Comparison of ENCODE assay signal across 19 cellular contexts in the genomic region with DNA sequence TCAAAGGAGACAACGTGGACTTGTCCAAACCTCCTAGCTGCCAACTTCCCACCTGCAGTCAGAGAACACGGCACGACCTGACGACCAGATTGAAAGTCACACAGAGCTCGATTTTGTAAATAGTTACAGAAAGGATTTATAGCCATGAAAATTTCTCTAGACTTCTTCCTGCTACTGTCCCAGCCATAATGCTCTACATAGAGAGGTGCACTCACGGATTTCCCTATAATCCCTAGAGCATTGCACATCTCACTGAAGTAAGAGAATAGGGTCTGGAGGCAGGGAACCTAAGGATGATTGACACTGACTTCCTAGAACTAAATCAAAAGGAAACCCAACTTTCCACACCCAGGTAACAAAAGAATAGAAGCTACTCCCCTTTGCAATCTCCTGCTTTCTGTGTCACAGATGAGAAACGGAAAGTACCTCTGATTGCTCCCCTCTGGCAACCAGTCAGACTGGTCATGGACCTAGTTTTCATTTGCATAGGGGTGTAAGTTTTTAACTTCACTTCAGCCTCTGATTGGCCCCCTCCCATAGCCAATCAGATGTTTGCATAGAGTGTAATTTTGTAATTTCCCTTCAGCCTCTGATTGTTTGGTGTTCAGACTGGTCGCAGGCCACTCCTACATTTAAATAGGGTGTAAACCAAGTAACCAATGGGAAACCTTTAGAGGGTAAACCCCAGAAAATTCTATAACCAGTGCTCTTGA. TPM values are rescaled to one million over a fixed set of nuclear protein-coding genes. Genes with fewer than 3 reads are reported as not detected.
DNase-seq lines count a peak whose midpoint lies in the region; ATAC-seq and TF ChIP-seq lines count a peak whose summit lies in the region.
"Had no signal": no experiment of that assay in that cellular context is flagged by ENCODE, and none has a peak within 500 bp of the region (broad histone marks: within the 10 kb centered on the region; RNA-seq: fewer than 3 reads in every experiment).

No MANE protein-coding gene starts in this region.

- H3K4me1 ChIP-seq in mucosa of descending colon (ENCODE audit: low read depth), result no peaks in the 10 kb centered on the region

- H3K4me3 Mint-ChIP-seq in T-helper 17 cell, result no peak overlapping the region
- H3K4me3 Mint-ChIP-seq: activated naive CD8-positive, alpha-beta T cell treated with anti-CD3 and anti-CD28 coated beads, Interleukin-2, amount 10 ng/mL, durations not matched to agents 7 days and 5 days; naive thymus-derived CD8-positive, alpha-beta T cell; stimulated activated naive CD8-positive, alpha-beta T cell treated with anti-CD3 and anti-CD28 coated beads, Interleukin-15, Interleukin-2, amounts not matched to agents 100 ng/mL and 50 ng/mL, for 24 hours had no signal

- no peak overlapping the region for H3K27ac Mint-ChIP-seq in T-helper 17 cell
- H3K27ac Mint-ChIP-seq: activated naive CD8-positive, alpha-beta T cell treated with anti-CD3 and anti-CD28 coated beads, Interleukin-2, amount 10 ng/mL, durations not matched to agents 7 days and 5 days; naive thymus-derived CD8-positive, alpha-beta T cell; progenitor cell of endocrine pancreas; stimulated activated naive CD8-positive, alpha-beta T cell treated with anti-CD3 and anti-CD28 coated beads, Interleukin-15, Interleukin-2, amounts not matched to agents 100 ng/mL and 50 ng/mL, for 24 hours had no signal

- no peak for DNase-seq in activated CD4-positive, CD25-positive, alpha-beta regulatory T cell treated with anti-CD3 and anti-CD28 coated beads, Interleukin-2, amount 50 U/mL, for 72 hours
- DNase-seq in HT1080 (ENCODE audit: low read depth) (peak; percentile 44), T-helper 17 cell (no peak), mucosa of descending colon (peak in 1 of 3 donors; percentile 2), AG08395 (ENCODE audit: low spot score) (no peak), mucosa of gallbladder (ENCODE audit: low spot score) (no peak)
- no peak for DNase-seq in stimulated activated CD4-positive, alpha-beta T cell treated with anti-CD3 and anti-CD28 coated beads, Interleukin-2, amount 100 ng/mL, for 24 hours
- DNase-seq: activated CD4-positive, CD25-positive, alpha-beta regulatory T cell; activated CD8-positive, alpha-beta memory T cell treated with anti-CD3 and anti-CD28 coated beads, Interleukin-2, amount 50 U/mL, for 4 hours; activated naive CD8-positive, alpha-beta T cell treated with anti-CD3 and anti-CD28 coated beads, Interleukin-2, amount 10 ng/mL, durations not matched to agents 7 days and 5 days; effector CD8-positive, alpha-beta T cell; Kasumi-1; naive thymus-derived CD8-positive, alpha-beta T cell; NCI-H2029 treated with DMSO at 0.1 percent for 48 hours; NCI-H774 had no signal

- H3K27me3 Mint-ChIP-seq in T-helper 17 cell, result peaks cover 21% of the 10 kb centered on the region

- TF ChIP-seq CTCF in mucosa of descending colon (IDR thresholded peaks at IDR 0.05), result no peak

- peak; percentile 48 to 51 for ATAC-seq in activated CD4-positive, CD25-positive, alpha-beta regulatory T cell treated with anti-CD3 and anti-CD28 coated beads, Interleukin-2, amount 50 U/mL, for 24 hours
- peak; percentile 72 for ATAC-seq in T-helper 17 cell
- peak; percentile 76 for ATAC-seq in mucosa of descending colon
- ATAC-seq: naive thymus-derived CD8-positive, alpha-beta T cell; Right ventricle myocardium inferior had no signal

- H3K9me3 ChIP-seq in T-helper 17 cell (ENCODE audit: control insufficient read depth, low read length, poor library complexity, severe bottlenecking) (no peaks in the 10 kb centered on the region), mucosa of descending colon (no peaks in the 10 kb centered on the region)

- no peak overlapping the region for H3K4me3 ChIP-seq in mucosa of descending colon

- intact Hi-C loops in mucosa of descending colon (cut with DNase I, micrococcal nuclease), result no loop called here

- H3K36me3 Mint-ChIP-seq in T-helper 17 cell (ENCODE audit: low read depth), result peaks cover 2% of the 10 kb centered on the region
- H3K36me3 Mint-ChIP-seq: activated naive CD8-positive, alpha-beta T cell treated with anti-CD3 and anti-CD28 coated beads, Interleukin-2, amount 10 ng/mL, durations not matched to agents 7 days and 5 days; naive thymus-derived CD8-positive, alpha-beta T cell had no signal

- no peaks in the 10 kb centered on the region for H3K36me3 ChIP-seq in mucosa of descending colon (ENCODE audit: low read depth)

- H3K4me1 Mint-ChIP-seq in T-helper 17 cell, result no peaks in the 10 kb centered on the region
- H3K4me1 Mint-ChIP-seq: activated naive CD8-positive, alpha-beta T cell treated with anti-CD3 and anti-CD28 coated beads, Interleukin-2, amount 10 ng/mL, durations not matched to agents 7 days and 5 days had no signal

RNA-seq across cellular contexts. Expression of a gene that starts 58.6 kb away (rescaled TPM):
- 12.8 and 27.4 TPM in 2 replicates for total RNA-seq in HT1080 (2014; rRNA removed; shearing (Covaris generic))
- 28.0 and 40.0 TPM in 2 replicates for polyA plus RNA-seq in HT1080 (2015; cell fraction: cytosol; rRNA removed)
- 57.8 and 60.0 TPM in 2 replicates for polyA plus RNA-seq in HT1080 (2015; cell fraction: nucleus; rRNA removed)
- total RNA-seq in T-helper 17 cell (100 to 1,000 TPM in 1 of 2 donors, 10 to 100 TPM in 1; 95.7 to 106 TPM), mucosa of descending colon (10 to 100 TPM; 40.7 to 70.4 (median 46.7) TPM), mucosa of gallbladder (58.2 TPM)
